In the genomic region with DNA sequence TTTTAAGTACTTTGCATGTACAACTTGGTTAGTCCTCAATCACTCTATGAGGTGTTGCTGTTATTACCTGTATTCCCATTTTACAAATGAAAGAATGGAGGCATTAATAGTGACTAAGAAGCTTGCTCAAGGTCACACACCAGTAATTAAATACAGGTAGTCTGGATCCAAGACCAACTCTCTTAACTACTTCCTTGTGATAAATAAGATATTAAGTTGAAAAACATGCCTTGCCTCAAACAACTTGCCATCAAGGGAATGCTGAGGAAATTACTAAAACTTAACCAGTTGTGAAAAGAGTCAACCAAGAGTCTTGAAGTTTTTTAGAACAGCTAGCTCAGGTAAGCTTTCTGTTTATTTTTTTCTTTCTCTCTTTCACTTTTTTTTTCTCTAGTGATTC, we compare ENCODE assay signal across 28 cellular contexts. TPM values are rescaled to one million over a fixed set of nuclear protein-coding genes. Genes with fewer than 3 reads are reported as not detected.
"Had no signal": no experiment of that assay in that cellular context is flagged by ENCODE, and none has a peak within 500 bp of the region (broad histone marks: within the 10 kb centered on the region; RNA-seq: fewer than 3 reads in every experiment).

No MANE protein-coding gene starts in this region.

- H3K9me3 ChIP-seq: breast epithelium, colonic mucosa, neutrophil, pancreas, psoas muscle, right lobe of liver, transverse colon had no signal

- H3K27me3 ChIP-seq: breast epithelium, colonic mucosa, pancreas, right lobe of liver, transverse colon had no signal

- H3K4me3 ChIP-seq: breast epithelium, colonic mucosa, dorsolateral prefrontal cortex, pancreas, psoas muscle, right lobe of liver, skin epidermis, transverse colon had no signal

- H3K27ac ChIP-seq: colonic mucosa, dorsolateral prefrontal cortex, epithelial cell of prostate, neutrophil, pancreas, psoas muscle, right lobe of liver had no signal

- H3K36me3 ChIP-seq: colonic mucosa, neutrophil, pancreas, right lobe of liver, transverse colon had no signal

- FAIRE-seq: astrocyte had no signal

- DNase-seq: activated B cell treated with CpG ODN at 0.5 μM for 24 hours; activated CD4-positive, alpha-beta T cell treated with anti-CD3 and anti-CD28 coated beads for 4 hours; activated CD4-positive, alpha-beta T cell treated with anti-CD3 and anti-CD28 coated beads, Interleukin-2, amount 50 U/mL, for 48 hours; activated CD8-positive, alpha-beta memory T cell treated with anti-CD3 and anti-CD28 coated beads, Interleukin-2, amount 50 U/mL, for 48 hours; activated naive CD4-positive, alpha-beta T cell; activated T-cell treated with anti-CD3 and anti-CD28 coated beads, Interleukin-2, amount 50 U/mL, for 4 hours; colonic mucosa; dorsolateral prefrontal cortex; foreskin melanocyte; glutamatergic neuron; hypothalamus; left cardiac atrium; pancreas; psoas muscle; right lobe of liver; stimulated activated CD4-positive, alpha-beta T cell treated with anti-CD3 and anti-CD28 coated beads, Interleukin-1b, Interleukin-23, amount 100 ng/mL, for 48 hours; T-helper 1 cell; T-helper 9 cell; transverse colon had no signal

- H3K4me1 ChIP-seq: breast epithelium, colonic mucosa had no signal

RNA-seq across cellular contexts. Expression of a gene that starts 49.3 kb away (rescaled TPM):
- total RNA-seq: activated B cell treated with CpG ODN at 0.5 μM for 24 hours; activated CD8-positive, alpha-beta memory T cell treated with anti-CD3 and anti-CD28 coated beads for 36 hours; activated T-cell treated with anti-CD3 and anti-CD28 coated beads, Interleukin-2, amount 50 U/mL, for 4 hours; activated T-helper 2 cell treated with anti-CD3 and anti-CD28 coated beads, Interferon-gamma antibody, Interleukin-2, Interleukin-4, amounts not matched to agents 10 μg/mL and 5 μg/mL and 100 μg/mL, durations not matched to agents 14 hours and 24 hours and 36 hours; astrocyte; colonic mucosa; left cardiac atrium; mononuclear cell; myocyte; pancreas; psoas muscle; right lobe of liver; transverse colon had no signal
- polyA plus RNA-seq: pancreas, psoas muscle had no signal
